In genomic region chr4:153083447-153083921, GRCh38 we compare ENCODE assay signal across 8 cellular contexts.
DNase-seq lines count a peak whose midpoint lies in the region; ATAC-seq and TF ChIP-seq lines count a peak whose summit lies in the region.

No MANE protein-coding gene starts in this region.

- H3K9ac ChIP-seq in OCI-LY1 (ENCODE audit: low read length) = no peak overlapping the region

- H3K79me2 ChIP-seq in DOHH2 (ENCODE audit: control insufficient read depth, low read length) (no peaks in the 10 kb centered on the region), OCI-LY1 (ENCODE audit: insufficient read depth, low read length) (no peaks in the 10 kb centered on the region)

- H3K4me2 ChIP-seq in DOHH2 (ENCODE audit: low read length) (0 out of 2 replicates have a peak overlapping the region, but pooled peaks have one; percentile 13), OCI-LY1 (ENCODE audit: low read length) (0 out of 2 replicates have a peak overlapping the region, but pooled peaks have one; percentile 24)

- no peak overlapping the region for H2AFZ ChIP-seq in OCI-LY1 (ENCODE audit: low read length)

- peaks cover 19% of the 10 kb centered on the region for H3K4me1 Mint-ChIP-seq in activated T-helper 1 cell treated with anti-CD3 and anti-CD28 coated beads, Interleukin-12 subunit alpha, Interleukin-12 subunit beta, Interleukin-2, Interleukin-4 antibody, amounts not matched to agents 30 ng/mL and 10 ng/mL and 1 ng/mL, durations not matched to agents 14 hours and 24 hours and 36 hours (ENCODE audit: low read depth)
- peaks cover 70% of the 10 kb centered on the region for H3K4me1 Mint-ChIP-seq in neural crest cell

- no peaks in the 10 kb centered on the region for H3K9me3 Mint-ChIP-seq in activated T-helper 1 cell treated with anti-CD3 and anti-CD28 coated beads, Interleukin-12 subunit alpha, Interleukin-12 subunit beta, Interleukin-2, Interleukin-4 antibody, amounts not matched to agents 30 ng/mL and 10 ng/mL and 1 ng/mL, durations not matched to agents 14 hours and 24 hours and 36 hours
- H3K9me3 Mint-ChIP-seq in neural crest cell = peaks cover 2% of the 10 kb centered on the region

- H3K9me3 ChIP-seq in DOHH2 (ENCODE audit: control insufficient read depth, insufficient read depth, low read length) (no peaks in the 10 kb centered on the region), OCI-LY1 (ENCODE audit: low read length) (no peaks in the 10 kb centered on the region), upper lobe of right lung (no peaks in the 10 kb centered on the region)

- H3K27me3 Mint-ChIP-seq in activated T-helper 1 cell treated with anti-CD3 and anti-CD28 coated beads, Interleukin-12 subunit alpha, Interleukin-12 subunit beta, Interleukin-2, Interleukin-4 antibody, amounts not matched to agents 30 ng/mL and 10 ng/mL and 1 ng/mL, durations not matched to agents 14 hours and 24 hours and 36 hours (ENCODE audit: insufficient read depth) = peaks cover 28% of the 10 kb centered on the region
- no peaks in the 10 kb centered on the region for H3K27me3 Mint-ChIP-seq in neural crest cell (ENCODE audit: low read depth)

- H3K27ac ChIP-seq in DOHH2 (ENCODE audit: low read depth, low read length) (no peak overlapping the region), OCI-LY1 (ENCODE audit: low read depth, low read length, poor library complexity, severe bottlenecking) (no peak overlapping the region), upper lobe of right lung (no peak overlapping the region)

- intact Hi-C loops in activated T-helper 1 cell treated with anti-CD3 and anti-CD28 coated beads, Interleukin-12 subunit alpha, Interleukin-12 subunit beta, Interleukin-2, Interleukin-4 antibody, amounts not matched to agents 30 ng/mL and 10 ng/mL and 1 ng/mL, durations not matched to agents 14 hours and 24 hours and 36 hours (cut with micrococcal nuclease) = loop anchor here (1.0 kb wide), 3 partner anchors 45 to 667 kb away; no protein-coding TSS in a partner anchor
- intact Hi-C loops in upper lobe of right lung (cut with DNase I) = loop anchor here (10.0 kb wide), 1 partner anchor 239 kb away; no protein-coding TSS in a partner anchor

- H4K20me1 ChIP-seq in DOHH2 (ENCODE audit: control insufficient read depth, insufficient read depth, low read depth, low read length) (no peaks in the 10 kb centered on the region), OCI-LY1 (ENCODE audit: insufficient read depth, low read length) (no peaks in the 10 kb centered on the region)

- no peak overlapping the region for H3K4me3 ChIP-seq in DOHH2 (ENCODE audit: low read length)
- no peak overlapping the region for H3K4me3 ChIP-seq in OCI-LY1 (ENCODE audit: low read depth, low read length, poor library complexity, severe bottlenecking)
- no peak overlapping the region for H3K4me3 ChIP-seq in fibroblast of villous mesenchyme (ENCODE audit: low read depth, low read length)
- no peak overlapping the region for H3K4me3 ChIP-seq in upper lobe of right lung

- ATAC-seq in GM21723 (IDR thresholded peaks at IDR 0.05; ENCODE audit: unreplicated experiment) (peak; percentile 80), upper lobe of right lung (peak; percentile 82)

- no peak overlapping the region for H3K4me3 Mint-ChIP-seq in activated T-helper 1 cell treated with anti-CD3 and anti-CD28 coated beads, Interleukin-12 subunit alpha, Interleukin-12 subunit beta, Interleukin-2, Interleukin-4 antibody, amounts not matched to agents 30 ng/mL and 10 ng/mL and 1 ng/mL, durations not matched to agents 14 hours and 24 hours and 36 hours
- peak overlapping the region; percentile 72 for H3K4me3 Mint-ChIP-seq in neural crest cell

- TF ChIP-seq CTCF in DOHH2 (IDR thresholded peaks at IDR 0.05; ENCODE audit: low read depth, low read length, poor library complexity, severe bottlenecking) = peak; percentile 75
- peak; percentile 78 for TF ChIP-seq CTCF in OCI-LY1 (IDR thresholded peaks at IDR 0.05; ENCODE audit: low read length)
- TF ChIP-seq CTCF in fibroblast of villous mesenchyme (IDR thresholded peaks at IDR 0.05; ENCODE audit: insufficient read depth, low read depth, low read length) = peak; percentile 70
- TF ChIP-seq CTCF in neural crest cell (conservative IDR thresholded peaks at IDR 0.05) = peak; percentile 75
- TF ChIP-seq CTCF in upper lobe of right lung (IDR thresholded peaks at IDR 0.05) = peak; percentile 65

- H3F3A ChIP-seq in DOHH2 (ENCODE audit: control insufficient read depth, insufficient read depth) (no peaks in the 10 kb centered on the region), OCI-LY1 (ENCODE audit: insufficient read depth, low read length) (no peaks in the 10 kb centered on the region)

- peak; percentile 93 for TF ChIP-seq RAD21 in Ishikawa (IDR thresholded peaks at IDR 0.05; ENCODE audit: low read depth)

- H3K27me3 ChIP-seq in DOHH2 (ENCODE audit: control insufficient read depth, low read length) (peaks cover 39% of the 10 kb centered on the region), OCI-LY1 (ENCODE audit: insufficient read depth, low read length) (no peaks in the 10 kb centered on the region), upper lobe of right lung (no peaks in the 10 kb centered on the region)

- H3K4me1 ChIP-seq in DOHH2 (ENCODE audit: control insufficient read depth, low read length) = peaks cover 6% of the 10 kb centered on the region; the same call in 1 of the 2 replicates
- peaks cover 13% of the 10 kb centered on the region for H3K4me1 ChIP-seq in OCI-LY1 (ENCODE audit: insufficient read depth, low read length, severe bottlenecking)
- H3K4me1 ChIP-seq in upper lobe of right lung = peaks cover 5% of the 10 kb centered on the region

- H3K36me3 Mint-ChIP-seq in activated T-helper 1 cell treated with anti-CD3 and anti-CD28 coated beads, Interleukin-12 subunit alpha, Interleukin-12 subunit beta, Interleukin-2, Interleukin-4 antibody, amounts not matched to agents 30 ng/mL and 10 ng/mL and 1 ng/mL, durations not matched to agents 14 hours and 24 hours and 36 hours (ENCODE audit: low read depth) = no peaks in the 10 kb centered on the region
- H3K36me3 Mint-ChIP-seq in neural crest cell (ENCODE audit: low read depth) = no peaks in the 10 kb centered on the region

- no peak for TF ChIP-seq EP300 in Ishikawa (IDR thresholded peaks at IDR 0.05; ENCODE audit: borderline replicate concordance)

- H3K36me3 ChIP-seq in DOHH2 (ENCODE audit: control insufficient read depth, low read length) = no peaks in the 10 kb centered on the region
- H3K36me3 ChIP-seq in OCI-LY1 (ENCODE audit: insufficient read depth, low read length) = no peaks in the 10 kb centered on the region
- H3K36me3 ChIP-seq in upper lobe of right lung = no peaks in the 10 kb centered on the region

- no peaks in the 10 kb centered on the region for H3K9me2 ChIP-seq in DOHH2 (replicated peaks; ENCODE audit: control insufficient read depth, low read length)
- no peaks in the 10 kb centered on the region for H3K9me2 ChIP-seq in OCI-LY1 (ENCODE audit: low read depth, low read length)

- peak; percentile 11 for DNase-seq in activated T-helper 1 cell treated with anti-CD3 and anti-CD28 coated beads, Interleukin-12 subunit alpha, Interleukin-12 subunit beta, Interleukin-2, Interleukin-4 antibody, amounts not matched to agents 30 ng/mL and 10 ng/mL and 1 ng/mL, durations not matched to agents 14 hours and 24 hours and 36 hours (ENCODE audit: low spot score)
- DNase-seq in fibroblast of villous mesenchyme (ENCODE audit: low read depth) (peak; percentile 79), neural crest cell (ENCODE audit: low read depth, low spot score) (peak; percentile 61), upper lobe of right lung (no peak)

- no peak overlapping the region for H3K27ac Mint-ChIP-seq in activated T-helper 1 cell treated with anti-CD3 and anti-CD28 coated beads, Interleukin-12 subunit alpha, Interleukin-12 subunit beta, Interleukin-2, Interleukin-4 antibody, amounts not matched to agents 30 ng/mL and 10 ng/mL and 1 ng/mL, durations not matched to agents 14 hours and 24 hours and 36 hours
- H3K27ac Mint-ChIP-seq in neural crest cell (ENCODE audit: unreplicated experiment) = peak overlapping the region; percentile 98

TF ChIP-seq in Ishikawa, 13 proteins besides CTCF, POLR2A, EP300 and RAD21:
- TF ChIP-seq EGR1 (IDR thresholded peaks at IDR 0.05) (no peak), TEAD4 (IDR thresholded peaks at IDR 0.05) (0 out of 2 replicates have a peak, but pooled peaks have one; percentile 49)
